Comparison of ENCODE assay signal across 1 cellular context in the genomic region with DNA sequence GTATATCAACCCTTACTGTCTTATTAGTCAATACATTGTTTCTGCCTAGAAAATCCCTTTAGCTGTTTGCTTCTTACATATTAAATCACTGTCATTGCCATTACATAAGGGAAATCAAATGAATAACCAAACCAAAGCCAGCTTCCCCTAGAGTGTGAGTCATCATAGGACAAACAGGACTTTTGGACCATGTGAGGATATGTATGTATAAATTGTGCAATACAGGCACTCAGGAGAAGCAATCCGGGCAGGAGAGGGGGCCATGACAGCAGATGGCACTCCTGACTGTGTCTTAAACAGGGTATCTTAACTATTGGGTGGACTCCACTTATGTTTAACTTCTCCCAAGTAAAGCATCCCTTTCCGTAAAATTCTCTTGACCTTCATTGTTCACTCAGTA.
TF ChIP-seq lines count a peak whose summit lies in the region.

No MANE protein-coding gene starts in this region.

TF ChIP-seq in HepG2, 621 proteins besides CTCF, POLR2A, EP300 and RAD21 (continued from another document and continues in another):
- TF ChIP-seq ZNF572 (CRISPR knock-in tag; IDR thresholded peaks at IDR 0.05) (no peak), FOXO1 (CRISPR knock-in tag; IDR thresholded peaks at IDR 0.05) (peak; percentile 21; the same call in 1 of the 2 replicates), ZNF768 (CRISPR knock-in tag; IDR thresholded peaks at IDR 0.05) (no peak), FOXA3 (CRISPR knock-in tag; IDR thresholded peaks at IDR 0.05) (peak; percentile 74), NCOA2 (CRISPR knock-in tag; IDR thresholded peaks at IDR 0.05) (peak; percentile 54), ZNF121 (CRISPR knock-in tag; IDR thresholded peaks at IDR 0.05) (no peak), ZBTB1 (CRISPR knock-in tag; IDR thresholded peaks at IDR 0.05; ENCODE audit: borderline replicate concordance) (no peak), CBFB (CRISPR knock-in tag; IDR thresholded peaks at IDR 0.05) (no peak), FLYWCH1 (CRISPR knock-in tag; IDR thresholded peaks at IDR 0.05) (no peak), ZNF644 (CRISPR knock-in tag; IDR thresholded peaks at IDR 0.05; ENCODE audit: low read depth) (peak; percentile 77), KIAA2018 (CRISPR knock-in tag; IDR thresholded peaks at IDR 0.05; ENCODE audit: borderline replicate concordance) (no peak), ATF7-NPFF (CRISPR knock-in tag; IDR thresholded peaks at IDR 0.05; ENCODE audit: low read depth) (no peak), NFE2L1 (CRISPR knock-in tag; IDR thresholded peaks at IDR 0.05; ENCODE audit: borderline replicate concordance) (no peak), HMGXB4 (CRISPR knock-in tag; IDR thresholded peaks at IDR 0.05; ENCODE audit: borderline replicate concordance in 1 of 2, low read depth in 1 of 2) (no peak), HMG20A (CRISPR knock-in tag; IDR thresholded peaks at IDR 0.05; ENCODE audit: borderline replicate concordance) (peak; percentile 75), SAFB2 (CRISPR knock-in tag; IDR thresholded peaks at IDR 0.05; ENCODE audit: borderline replicate concordance, low read depth) (no peak), ZNF30 (CRISPR knock-in tag; IDR thresholded peaks at IDR 0.05) (no peak), FUBP1 (CRISPR knock-in tag; IDR thresholded peaks at IDR 0.05; ENCODE audit: borderline replicate concordance) (no peak), SAP130 (CRISPR knock-in tag; IDR thresholded peaks at IDR 0.05; ENCODE audit: low read depth) (0 out of 2 replicates have a peak, but pooled peaks have one; percentile 21), ADNP (CRISPR knock-in tag; IDR thresholded peaks at IDR 0.05) (no peak), ZNF784 (CRISPR knock-in tag; IDR thresholded peaks at IDR 0.05; ENCODE audit: borderline replicate concordance) (no peak), MTA3 (CRISPR knock-in tag; IDR thresholded peaks at IDR 0.05) (no peak), CENPBD1 (CRISPR knock-in tag; IDR thresholded peaks at IDR 0.05; ENCODE audit: borderline replicate concordance, low read depth) (no peak), MIER3 (CRISPR knock-in tag; IDR thresholded peaks at IDR 0.05; ENCODE audit: borderline replicate concordance) (peak; percentile 39; the same call in 1 of the 2 replicates), MBNL3 (CRISPR knock-in tag; conservative IDR thresholded peaks at IDR 0.05) (no peak), PLSCR1 (CRISPR knock-in tag; IDR thresholded peaks at IDR 0.05; ENCODE audit: borderline replicate concordance) (no peak), REPIN1 (CRISPR knock-in tag; IDR thresholded peaks at IDR 0.05; ENCODE audit: borderline replicate concordance, low read depth) (no peak), JUND (CRISPR knock-in tag; IDR thresholded peaks at IDR 0.05) (peak; percentile 98), FOXK1 (CRISPR knock-in tag; IDR thresholded peaks at IDR 0.05; ENCODE audit: borderline replicate concordance, low read depth) (peak; percentile 38; the same call in 1 of the 2 replicates), ZNF431 (CRISPR knock-in tag; IDR thresholded peaks at IDR 0.05; ENCODE audit: borderline replicate concordance, low read depth) (no peak), MIER2 (CRISPR knock-in tag; IDR thresholded peaks at IDR 0.05) (0 out of 2 replicates have a peak, but pooled peaks have one; percentile 41), ZNF331 (CRISPR knock-in tag; IDR thresholded peaks at IDR 0.05) (0 out of 2 replicates have a peak, but pooled peaks have one; percentile 28), KDM2A (CRISPR knock-in tag; IDR thresholded peaks at IDR 0.05; ENCODE audit: borderline replicate concordance, low read depth) (no peak), MAZ (IDR thresholded peaks at IDR 0.05; ENCODE audit: borderline replicate concordance, low read depth, low read length) (no peak), MAZ (CRISPR knock-in tag; IDR thresholded peaks at IDR 0.05; ENCODE audit: low read depth) (no peak), TGIF2 (CRISPR knock-in tag; IDR thresholded peaks at IDR 0.05) (no peak), DNMT3B (CRISPR knock-in tag; conservative IDR thresholded peaks at IDR 0.05) (no peak), SOX6 (IDR thresholded peaks at IDR 0.05) (no peak), SOX6 (CRISPR knock-in tag; IDR thresholded peaks at IDR 0.05) (peak; percentile 38; the same call in 1 of the 2 replicates), DPF2 (CRISPR knock-in tag; IDR thresholded peaks at IDR 0.05; ENCODE audit: borderline replicate concordance, low read depth) (peak; percentile 52; the same call in 1 of the 2 replicates)
- TF ChIP-seq, protein P1, sequence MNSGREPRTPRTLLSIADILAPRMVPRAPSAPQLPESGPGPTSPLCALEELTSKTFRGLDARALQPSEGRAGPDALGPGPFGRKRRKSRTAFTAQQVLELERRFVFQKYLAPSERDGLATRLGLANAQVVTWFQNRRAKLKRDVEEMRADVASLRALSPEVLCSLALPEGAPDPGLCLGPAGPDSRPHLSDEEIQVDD (CRISPR knock-in tag; IDR thresholded peaks at IDR 0.05; ENCODE audit: borderline replicate concordance) = no peak
- TF ChIP-seq, protein P2, sequence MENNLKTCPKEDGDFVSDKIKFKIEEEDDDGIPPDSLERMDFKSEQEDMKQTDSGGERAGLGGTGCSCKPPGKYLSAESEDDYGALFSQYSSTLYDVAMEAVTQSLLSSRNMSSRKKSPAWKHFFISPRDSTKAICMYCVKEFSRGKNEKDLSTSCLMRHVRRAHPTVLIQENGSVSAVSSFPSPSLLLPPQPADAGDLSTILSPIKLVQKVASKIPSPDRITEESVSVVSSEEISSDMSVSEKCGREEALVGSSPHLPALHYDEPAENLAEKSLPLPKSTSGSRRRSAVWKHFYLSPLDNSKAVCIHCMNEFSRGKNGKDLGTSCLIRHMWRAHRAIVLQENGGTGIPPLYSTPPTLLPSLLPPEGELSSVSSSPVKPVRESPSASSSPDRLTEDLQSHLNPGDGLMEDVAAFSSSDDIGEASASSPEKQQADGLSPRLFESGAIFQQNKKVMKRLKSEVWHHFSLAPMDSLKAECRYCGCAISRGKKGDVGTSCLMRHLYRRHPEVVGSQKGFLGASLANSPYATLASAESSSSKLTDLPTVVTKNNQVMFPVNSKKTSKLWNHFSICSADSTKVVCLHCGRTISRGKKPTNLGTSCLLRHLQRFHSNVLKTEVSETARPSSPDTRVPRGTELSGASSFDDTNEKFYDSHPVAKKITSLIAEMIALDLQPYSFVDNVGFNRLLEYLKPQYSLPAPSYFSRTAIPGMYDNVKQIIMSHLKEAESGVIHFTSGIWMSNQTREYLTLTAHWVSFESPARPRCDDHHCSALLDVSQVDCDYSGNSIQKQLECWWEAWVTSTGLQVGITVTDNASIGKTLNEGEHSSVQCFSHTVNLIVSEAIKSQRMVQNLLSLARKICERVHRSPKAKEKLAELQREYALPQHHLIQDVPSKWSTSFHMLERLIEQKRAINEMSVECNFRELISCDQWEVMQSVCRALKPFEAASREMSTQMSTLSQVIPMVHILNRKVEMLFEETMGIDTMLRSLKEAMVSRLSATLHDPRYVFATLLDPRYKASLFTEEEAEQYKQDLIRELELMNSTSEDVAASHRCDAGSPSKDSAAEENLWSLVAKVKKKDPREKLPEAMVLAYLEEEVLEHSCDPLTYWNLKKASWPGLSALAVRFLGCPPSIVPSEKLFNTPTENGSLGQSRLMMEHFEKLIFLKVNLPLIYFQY (CRISPR knock-in tag; IDR thresholded peaks at IDR 0.05; ENCODE audit: borderline replicate concordance) = no peak
